In the genomic region with DNA sequence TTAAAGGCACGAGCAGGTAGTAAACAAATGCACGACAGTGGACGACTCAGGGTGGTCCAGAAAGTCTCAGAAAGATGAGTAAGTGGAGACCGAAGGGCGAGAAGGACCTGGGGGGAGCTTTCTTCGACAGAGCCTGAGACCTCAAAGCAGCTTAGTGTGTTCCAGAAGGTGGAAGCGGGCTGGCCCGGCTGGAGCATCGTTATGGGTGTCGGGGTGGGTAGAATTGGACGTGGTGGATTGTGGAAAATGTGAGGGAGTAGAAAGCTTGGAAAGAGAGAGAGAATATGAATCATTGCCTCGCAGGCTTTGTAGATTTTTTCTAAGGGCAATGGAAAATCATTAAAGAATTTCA, we compare ENCODE assay signal across 8 cellular contexts. TPM values are rescaled to one million over a fixed set of nuclear protein-coding genes. Genes with fewer than 3 reads are reported as not detected.
DNase-seq lines count a peak whose midpoint lies in the region; ATAC-seq and TF ChIP-seq lines count a peak whose summit lies in the region.

No MANE protein-coding gene starts in this region.

- peak overlapping the region; percentile 75 to 81 for H3K4me3 ChIP-seq in mesenchymal stem cell (ENCODE audit: insufficient read depth in 1 of 2, low read depth in 1 of 2, low read length in 2 of 2)
- H3K4me3 ChIP-seq in body of pancreas = no peak overlapping the region

- no peaks in the 10 kb centered on the region for H3K9me3 ChIP-seq in H9 (ENCODE audit: control insufficient read depth, low read depth, low read length)
- H3K9me3 ChIP-seq in mesenchymal stem cell (ENCODE audit: control insufficient read depth, low read length) = no peaks in the 10 kb centered on the region
- no peaks in the 10 kb centered on the region for H3K9me3 ChIP-seq in body of pancreas

- H2BK12ac ChIP-seq in H9 (ENCODE audit: insufficient read length, low read depth, low read length) = no peak overlapping the region
- H2BK12ac ChIP-seq in mesenchymal stem cell (ENCODE audit: low read length in 2 of 2) = no peak overlapping the region

- H2BK120ac ChIP-seq in H9 (ENCODE audit: low read depth, low read length, poor library complexity, severe bottlenecking) (peak overlapping the region; percentile 44), mesenchymal stem cell (ENCODE audit: low read depth, low read length) (no peak overlapping the region)

- H3K23ac ChIP-seq in H9 (ENCODE audit: insufficient read length, low read depth, low read length) (no peak overlapping the region), mesenchymal stem cell (ENCODE audit: low read length in 2 of 2) (peak overlapping the region in 1 of 2 experiments; percentile 25)

- no peak overlapping the region for H2AK5ac ChIP-seq in H9 (ENCODE audit: insufficient read length, low read length)
- no peak overlapping the region for H2AK5ac ChIP-seq in mesenchymal stem cell (ENCODE audit: low read length, severe bottlenecking)

- H3K79me1 ChIP-seq in H9 (ENCODE audit: insufficient read depth, low read depth, low read length, poor library complexity, severe bottlenecking) = peaks cover 18% of the 10 kb centered on the region
- H3K79me1 ChIP-seq in mesenchymal stem cell (replicated peaks; ENCODE audit: low read length, poor library complexity, severe bottlenecking) = peaks cover 9% of the 10 kb centered on the region

- peak overlapping the region; percentile 75 for H2AFZ ChIP-seq in H9 (ENCODE audit: low read length)
- no peak overlapping the region for H2AFZ ChIP-seq in mesenchymal stem cell (ENCODE audit: low read depth, low read length)

- no peak overlapping the region for H4K8ac ChIP-seq in H9 (replicated peaks; ENCODE audit: insufficient read length, low read depth, low read length)
- no peak overlapping the region for H4K8ac ChIP-seq in mesenchymal stem cell (ENCODE audit: low read length)

- H2BK20ac ChIP-seq in H9 (ENCODE audit: low read depth, low read length, poor library complexity, severe bottlenecking) = no peak overlapping the region

- peak overlapping the region; percentile 83 to 89 for H3K4me3 Mint-ChIP-seq in H9
- peak overlapping the region; percentile 89 for H3K4me3 Mint-ChIP-seq in activated naive CD8-positive, alpha-beta T cell

- H3K9me3 Mint-ChIP-seq in H9 = no peaks in the 10 kb centered on the region
- no peaks in the 10 kb centered on the region for H3K9me3 Mint-ChIP-seq in activated naive CD8-positive, alpha-beta T cell (ENCODE audit: low read depth)

- H3K23me2 ChIP-seq in H9 (ENCODE audit: insufficient read length, low read depth, low read length, poor library complexity, severe bottlenecking) = peaks cover 9% of the 10 kb centered on the region

- no peaks in the 10 kb centered on the region for H3K36me3 ChIP-seq in mesenchymal stem cell (ENCODE audit: control insufficient read depth in 1 of 2, insufficient read depth in 2 of 2, low read depth in 1 of 2, low read length in 2 of 2)
- H3K36me3 ChIP-seq in body of pancreas (replicated peaks in 1 of 2; ENCODE audit: insufficient read depth in 1 of 2, low read depth in 2 of 2) = no peaks in the 10 kb centered on the region

- H3K4ac ChIP-seq in H9 (ENCODE audit: low read depth, low read length) (no peak overlapping the region; the same call in 1 of the 2 replicates), mesenchymal stem cell (ENCODE audit: low read depth in 1 of 2, low read length in 2 of 2) (no peak overlapping the region)

- H3K27ac Mint-ChIP-seq in H9 = peak overlapping the region in 2 of 3 experiments; percentile 0 to 2; a peak in 2 of 7 replicates
- H3K27ac Mint-ChIP-seq in activated naive CD8-positive, alpha-beta T cell = peak overlapping the region; percentile 35

- no peak overlapping the region for H2BK15ac ChIP-seq in H9 (ENCODE audit: low read depth, low read length)
- no peak overlapping the region for H2BK15ac ChIP-seq in mesenchymal stem cell (ENCODE audit: low read depth, poor library complexity, severe bottlenecking)

- H4K91ac ChIP-seq in H9 (ENCODE audit: insufficient read length, low read depth, low read length) (no peak overlapping the region), mesenchymal stem cell (ENCODE audit: low read length) (no peak overlapping the region)

- DNase-seq in AG08396 (ENCODE audit: low spot score) (peak; percentile 18), H9 (no peak), mesenchymal stem cell (peak; percentile 33), DMS79 (lab: John Stamatoyannopoulos, UW) (no peak), body of pancreas (no peak), occipital lobe (lab: John Stamatoyannopoulos, UW) (no peak)

- H3K4me1 ChIP-seq in H9 (ENCODE audit: insufficient read depth, low read length) = no peaks in the 10 kb centered on the region; the same call in 1 of the 2 replicates
- peaks cover 5% of the 10 kb centered on the region for H3K4me1 ChIP-seq in mesenchymal stem cell (ENCODE audit: control insufficient read depth, insufficient read depth, low read depth, low read length)
- H3K4me1 ChIP-seq in body of pancreas = peaks cover 12% of the 10 kb centered on the region

- no peaks in the 10 kb centered on the region for H3K27me3 Mint-ChIP-seq in H9 (ENCODE audit: low read depth)
- H3K27me3 Mint-ChIP-seq in activated naive CD8-positive, alpha-beta T cell = peaks cover 5% of the 10 kb centered on the region

- no peaks in the 10 kb centered on the region for H4K20me1 ChIP-seq in H9 (ENCODE audit: control insufficient read depth, insufficient read depth, insufficient read length)

- H3K27ac ChIP-seq in H9 (ENCODE audit: insufficient read length, low read depth, low read length) (no peak overlapping the region), mesenchymal stem cell (ENCODE audit: low read length, poor library complexity, severe bottlenecking) (no peak overlapping the region), body of pancreas (no peak overlapping the region)

- peaks cover 9 to 12% of the 10 kb centered on the region in 2 experiments for H3K4me1 Mint-ChIP-seq in H9
- H3K4me1 Mint-ChIP-seq in activated naive CD8-positive, alpha-beta T cell (ENCODE audit: low read depth) = peaks cover 21% of the 10 kb centered on the region

- peak overlapping the region; percentile 94 for H3K9ac ChIP-seq in H9 (ENCODE audit: extremely low read depth, insufficient read length, low read length)
- peak overlapping the region; percentile 77 for H3K9ac ChIP-seq in mesenchymal stem cell (ENCODE audit: low read length)

- H3K4me2 ChIP-seq in H9 (ENCODE audit: insufficient read depth, insufficient read length, low read length) (peak overlapping the region; percentile 84), mesenchymal stem cell (ENCODE audit: low read length, poor library complexity, severe bottlenecking) (peak overlapping the region; percentile 81)

- peak overlapping the region; percentile 48 for H4K5ac ChIP-seq in H9 (ENCODE audit: insufficient read length, low read depth, low read length)

- H3K79me2 ChIP-seq in H9 (ENCODE audit: insufficient read depth, low read length) = peaks cover 20% of the 10 kb centered on the region; the same call in 1 of the 2 replicates

- H3K36me3 Mint-ChIP-seq in H9 (ENCODE audit: insufficient read depth in 1 of 3, low read depth in 3 of 3) = peaks cover 13 to 33% (median 26%) of the 10 kb centered on the region in 3 experiments; a peak in 6 of 7 replicates
- H3K36me3 Mint-ChIP-seq in activated naive CD8-positive, alpha-beta T cell = no peaks in the 10 kb centered on the region

- TF ChIP-seq CTCF in H9 (conservative IDR thresholded peaks at IDR 0.05) (no peak), body of pancreas (IDR thresholded peaks at IDR 0.05) (no peak)

- ATAC-seq in HG03175 (IDR thresholded peaks at IDR 0.05; ENCODE audit: unreplicated experiment) = no peak
- ATAC-seq in body of pancreas = no peak

- H3K18ac ChIP-seq in H9 (ENCODE audit: insufficient read length, low read depth, low read length) (no peak overlapping the region), mesenchymal stem cell (ENCODE audit: low read depth in 1 of 2, low read length in 2 of 2) (no peak overlapping the region)

- intact Hi-C loops in body of pancreas (cut with DNase I) = loop anchor here (10.0 kb wide), 1 partner anchor 143 kb away; a partner anchor contains a TSS

- no CpG with 5 or more reads among the region's 12 CpGs for WGBS in H9 (ENCODE audit: extremely low coverage, insufficient read length, low lambda C conversion rate)
- 6% methylated on average over 12 of the region's 12 CpGs for WGBS in mesenchymal stem cell
- 7% methylated on average over 10 to 12 of the region's 12 CpGs for WGBS in body of pancreas, 2 donors

- peak overlapping the region; percentile 85 for H3K14ac ChIP-seq in H9 (ENCODE audit: insufficient read depth, low read length)
- H3K14ac ChIP-seq in mesenchymal stem cell (ENCODE audit: low read length in 2 of 2) = no peak overlapping the region

- no peak overlapping the region for H2BK5ac ChIP-seq in H9 (ENCODE audit: insufficient read length, low read length)
- H2BK5ac ChIP-seq in mesenchymal stem cell (ENCODE audit: low read depth, low read length, poor library complexity, severe bottlenecking) = no peak overlapping the region

- no peak overlapping the region for H3T11ph ChIP-seq in H9 (ENCODE audit: low read length)

- H3K27me3 ChIP-seq in H9 (ENCODE audit: insufficient read depth, low read length) (no peaks in the 10 kb centered on the region), mesenchymal stem cell (ENCODE audit: control insufficient read depth in 1 of 2, insufficient read depth in 1 of 2, low read length in 2 of 2) (no peaks in the 10 kb centered on the region), body of pancreas (no peaks in the 10 kb centered on the region)

- TF ChIP-seq POLR2A in body of pancreas (IDR thresholded peaks at IDR 0.05) = no peak

- H3K56ac ChIP-seq in H9 (ENCODE audit: insufficient read length, low read depth, low read length) = no peak overlapping the region

RNA-seq across cellular contexts. Expression of a gene that starts 0.6 kb away (rescaled TPM):
- total RNA-seq in H9 (2021) (63.9 and 67.4 TPM in 2 replicates), body of pancreas (under 1 TPM in 1 of 2 donors, not detected in 1; 0.26 TPM), occipital lobe (2.5 TPM)
- polyA plus RNA-seq in mesenchymal stem cell (2013, experiment 1 of 2) = 2.2 TPM
- 2.0 TPM for polyA plus RNA-seq in mesenchymal stem cell (2013, experiment 2 of 2)

Comparison
In these comparisons a context has a peak if more than half of its experiments do, and no peak if none do; other contexts are left out.
1. DNase-seq: peak in AG08396 (single experiment) and mesenchymal stem cell (single experiment); none in H9 (single experiment), DMS79 (single experiment), body of pancreas (0 of 4) and occipital lobe (single experiment).
2. H3K4me3 ChIP-seq: peak in mesenchymal stem cell (2 of 2); none in body of pancreas (0 of 2).
3. RNA of a gene that starts 0.6 kb away (total RNA-seq): 63.9 to 67.4 TPM in H9; 2.5 TPM in occipital lobe (single experiment) and 0.26 TPM in body of pancreas; every median in the first group is over 10 times any median in the second.